ENCODE assay signal across 1 cellular context in the genomic region with DNA sequence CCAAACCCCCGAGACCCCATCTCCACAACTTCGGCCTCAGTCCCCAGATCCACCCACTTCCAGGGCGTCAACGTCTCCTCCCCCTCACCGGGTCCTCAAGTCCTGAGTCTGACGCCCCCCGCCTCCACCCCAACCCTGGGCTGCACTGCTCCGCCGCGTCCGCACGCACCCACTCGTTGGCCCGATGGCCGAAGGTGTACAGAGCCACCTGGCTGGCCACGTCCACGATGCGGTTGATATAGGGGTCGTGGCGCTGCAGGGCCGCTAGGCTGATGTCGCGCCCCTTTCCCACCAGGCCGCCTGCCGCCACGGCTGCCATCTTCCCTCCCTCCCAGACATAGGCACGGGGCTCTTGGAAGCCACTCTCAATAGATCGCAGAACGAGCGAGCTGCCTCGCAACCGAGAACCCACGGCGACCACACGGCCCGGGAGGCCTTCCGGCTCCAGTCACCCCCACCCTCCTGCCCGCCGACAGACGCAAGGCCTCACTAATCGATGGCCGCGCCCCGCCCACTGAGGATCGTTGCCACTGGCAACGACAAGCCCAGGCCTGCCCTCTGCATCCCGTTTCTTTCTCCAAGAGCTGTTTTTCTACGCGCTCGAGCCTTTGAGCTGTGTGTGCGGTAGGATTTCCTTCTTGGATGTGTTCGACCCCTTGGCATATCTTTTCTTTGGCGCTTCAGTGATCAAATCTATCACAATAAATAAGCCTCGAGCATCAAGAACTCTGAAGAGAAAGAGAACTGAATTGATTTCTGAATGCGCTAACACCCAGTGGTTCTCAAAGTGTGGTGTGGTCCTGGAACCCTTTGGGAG.
A peak's percentile ranks its signal among the peaks of the same experiment; 100 is the strongest.
TF ChIP-seq lines count a peak whose summit lies in the region.

A gene (minus strand): TSS at position 345 of the 817 bp plus-strand sequence. CDS start 26 bp downstream, at position 319.

TF ChIP-seq in K562, 482 proteins besides CTCF, POLR2A, EP300 and RAD21 (continued from another document):
- TF ChIP-seq, protein P1, sequence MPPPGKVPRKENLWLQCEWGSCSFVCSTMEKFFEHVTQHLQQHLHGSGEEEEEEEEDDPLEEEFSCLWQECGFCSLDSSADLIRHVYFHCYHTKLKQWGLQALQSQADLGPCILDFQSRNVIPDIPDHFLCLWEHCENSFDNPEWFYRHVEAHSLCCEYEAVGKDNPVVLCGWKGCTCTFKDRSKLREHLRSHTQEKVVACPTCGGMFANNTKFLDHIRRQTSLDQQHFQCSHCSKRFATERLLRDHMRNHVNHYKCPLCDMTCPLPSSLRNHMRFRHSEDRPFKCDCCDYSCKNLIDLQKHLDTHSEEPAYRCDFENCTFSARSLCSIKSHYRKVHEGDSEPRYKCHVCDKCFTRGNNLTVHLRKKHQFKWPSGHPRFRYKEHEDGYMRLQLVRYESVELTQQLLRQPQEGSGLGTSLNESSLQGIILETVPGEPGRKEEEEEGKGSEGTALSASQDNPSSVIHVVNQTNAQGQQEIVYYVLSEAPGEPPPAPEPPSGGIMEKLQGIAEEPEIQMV (tag; conservative IDR thresholded peaks at IDR 0.05; ENCODE audit: low read depth): no peak
- TF ChIP-seq, protein P2, sequence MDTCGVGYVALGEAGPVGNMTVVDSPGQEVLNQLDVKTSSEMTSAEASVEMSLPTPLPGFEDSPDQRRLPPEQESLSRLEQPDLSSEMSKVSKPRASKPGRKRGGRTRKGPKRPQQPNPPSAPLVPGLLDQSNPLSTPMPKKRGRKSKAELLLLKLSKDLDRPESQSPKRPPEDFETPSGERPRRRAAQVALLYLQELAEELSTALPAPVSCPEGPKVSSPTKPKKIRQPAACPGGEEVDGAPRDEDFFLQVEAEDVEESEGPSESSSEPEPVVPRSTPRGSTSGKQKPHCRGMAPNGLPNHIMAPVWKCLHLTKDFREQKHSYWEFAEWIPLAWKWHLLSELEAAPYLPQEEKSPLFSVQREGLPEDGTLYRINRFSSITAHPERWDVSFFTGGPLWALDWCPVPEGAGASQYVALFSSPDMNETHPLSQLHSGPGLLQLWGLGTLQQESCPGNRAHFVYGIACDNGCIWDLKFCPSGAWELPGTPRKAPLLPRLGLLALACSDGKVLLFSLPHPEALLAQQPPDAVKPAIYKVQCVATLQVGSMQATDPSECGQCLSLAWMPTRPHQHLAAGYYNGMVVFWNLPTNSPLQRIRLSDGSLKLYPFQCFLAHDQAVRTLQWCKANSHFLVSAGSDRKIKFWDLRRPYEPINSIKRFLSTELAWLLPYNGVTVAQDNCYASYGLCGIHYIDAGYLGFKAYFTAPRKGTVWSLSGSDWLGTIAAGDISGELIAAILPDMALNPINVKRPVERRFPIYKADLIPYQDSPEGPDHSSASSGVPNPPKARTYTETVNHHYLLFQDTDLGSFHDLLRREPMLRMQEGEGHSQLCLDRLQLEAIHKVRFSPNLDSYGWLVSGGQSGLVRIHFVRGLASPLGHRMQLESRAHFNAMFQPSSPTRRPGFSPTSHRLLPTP (IDR thresholded peaks at IDR 0.05; ENCODE audit: borderline replicate concordance, extremely low read depth, insufficient read length): no peak
- no peak for TF ChIP-seq CBFA2T2 (conservative IDR thresholded peaks at IDR 0.05)
- no peak for TF ChIP-seq TCFL5 (CRISPR knock-in tag; conservative IDR thresholded peaks at IDR 0.05)
- TF ChIP-seq, protein P3, sequence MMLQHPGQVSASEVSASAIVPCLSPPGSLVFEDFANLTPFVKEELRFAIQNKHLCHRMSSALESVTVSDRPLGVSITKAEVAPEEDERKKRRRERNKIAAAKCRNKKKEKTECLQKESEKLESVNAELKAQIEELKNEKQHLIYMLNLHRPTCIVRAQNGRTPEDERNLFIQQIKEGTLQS (IDR thresholded peaks at IDR 0.05): no peak
- TF ChIP-seq, protein P3 (CRISPR knock-in tag; conservative IDR thresholded peaks at IDR 0.05): no peak
- TF ChIP-seq, protein P4, sequence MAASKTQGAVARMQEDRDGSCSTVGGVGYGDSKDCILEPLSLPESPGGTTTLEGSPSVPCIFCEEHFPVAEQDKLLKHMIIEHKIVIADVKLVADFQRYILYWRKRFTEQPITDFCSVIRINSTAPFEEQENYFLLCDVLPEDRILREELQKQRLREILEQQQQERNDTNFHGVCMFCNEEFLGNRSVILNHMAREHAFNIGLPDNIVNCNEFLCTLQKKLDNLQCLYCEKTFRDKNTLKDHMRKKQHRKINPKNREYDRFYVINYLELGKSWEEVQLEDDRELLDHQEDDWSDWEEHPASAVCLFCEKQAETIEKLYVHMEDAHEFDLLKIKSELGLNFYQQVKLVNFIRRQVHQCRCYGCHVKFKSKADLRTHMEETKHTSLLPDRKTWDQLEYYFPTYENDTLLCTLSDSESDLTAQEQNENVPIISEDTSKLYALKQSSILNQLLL (CRISPR knock-in tag; IDR thresholded peaks at IDR 0.05; ENCODE audit: borderline replicate concordance): no peak
- TF ChIP-seq ZNF830 (CRISPR knock-in tag; IDR thresholded peaks at IDR 0.05): no peak
- no peak for TF ChIP-seq ETS2 (tag; IDR thresholded peaks at IDR 0.05; ENCODE audit: borderline replicate concordance, poor library complexity, severe bottlenecking)
- TF ChIP-seq, protein P5, sequence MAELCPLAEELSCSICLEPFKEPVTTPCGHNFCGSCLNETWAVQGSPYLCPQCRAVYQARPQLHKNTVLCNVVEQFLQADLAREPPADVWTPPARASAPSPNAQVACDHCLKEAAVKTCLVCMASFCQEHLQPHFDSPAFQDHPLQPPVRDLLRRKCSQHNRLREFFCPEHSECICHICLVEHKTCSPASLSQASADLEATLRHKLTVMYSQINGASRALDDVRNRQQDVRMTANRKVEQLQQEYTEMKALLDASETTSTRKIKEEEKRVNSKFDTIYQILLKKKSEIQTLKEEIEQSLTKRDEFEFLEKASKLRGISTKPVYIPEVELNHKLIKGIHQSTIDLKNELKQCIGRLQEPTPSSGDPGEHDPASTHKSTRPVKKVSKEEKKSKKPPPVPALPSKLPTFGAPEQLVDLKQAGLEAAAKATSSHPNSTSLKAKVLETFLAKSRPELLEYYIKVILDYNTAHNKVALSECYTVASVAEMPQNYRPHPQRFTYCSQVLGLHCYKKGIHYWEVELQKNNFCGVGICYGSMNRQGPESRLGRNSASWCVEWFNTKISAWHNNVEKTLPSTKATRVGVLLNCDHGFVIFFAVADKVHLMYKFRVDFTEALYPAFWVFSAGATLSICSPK (IDR thresholded peaks at IDR 0.05; ENCODE audit: borderline replicate concordance): no peak
- no peak for TF ChIP-seq GTF2F1 (IDR thresholded peaks at IDR 0.05; ENCODE audit: low read depth, low read length)
- no peak for TF ChIP-seq COPS2 (conservative IDR thresholded peaks at IDR 0.05)
- TF ChIP-seq, protein P6, sequence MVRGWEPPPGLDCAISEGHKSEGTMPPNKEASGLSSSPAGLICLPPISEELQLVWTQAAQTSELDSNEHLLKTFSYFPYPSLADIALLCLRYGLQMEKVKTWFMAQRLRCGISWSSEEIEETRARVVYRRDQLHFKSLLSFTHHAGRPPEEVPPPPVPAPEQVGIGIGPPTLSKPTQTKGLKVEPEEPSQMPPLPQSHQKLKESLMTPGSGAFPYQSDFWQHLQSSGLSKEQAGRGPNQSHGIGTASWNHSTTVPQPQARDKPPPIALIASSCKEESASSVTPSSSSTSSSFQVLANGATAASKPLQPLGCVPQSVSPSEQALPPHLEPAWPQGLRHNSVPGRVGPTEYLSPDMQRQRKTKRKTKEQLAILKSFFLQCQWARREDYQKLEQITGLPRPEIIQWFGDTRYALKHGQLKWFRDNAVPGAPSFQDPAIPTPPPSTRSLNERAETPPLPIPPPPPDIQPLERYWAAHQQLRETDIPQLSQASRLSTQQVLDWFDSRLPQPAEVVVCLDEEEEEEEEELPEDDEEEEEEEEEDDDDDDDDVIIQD (CRISPR knock-in tag; IDR thresholded peaks at IDR 0.05): no peak
- TF ChIP-seq, protein P7, sequence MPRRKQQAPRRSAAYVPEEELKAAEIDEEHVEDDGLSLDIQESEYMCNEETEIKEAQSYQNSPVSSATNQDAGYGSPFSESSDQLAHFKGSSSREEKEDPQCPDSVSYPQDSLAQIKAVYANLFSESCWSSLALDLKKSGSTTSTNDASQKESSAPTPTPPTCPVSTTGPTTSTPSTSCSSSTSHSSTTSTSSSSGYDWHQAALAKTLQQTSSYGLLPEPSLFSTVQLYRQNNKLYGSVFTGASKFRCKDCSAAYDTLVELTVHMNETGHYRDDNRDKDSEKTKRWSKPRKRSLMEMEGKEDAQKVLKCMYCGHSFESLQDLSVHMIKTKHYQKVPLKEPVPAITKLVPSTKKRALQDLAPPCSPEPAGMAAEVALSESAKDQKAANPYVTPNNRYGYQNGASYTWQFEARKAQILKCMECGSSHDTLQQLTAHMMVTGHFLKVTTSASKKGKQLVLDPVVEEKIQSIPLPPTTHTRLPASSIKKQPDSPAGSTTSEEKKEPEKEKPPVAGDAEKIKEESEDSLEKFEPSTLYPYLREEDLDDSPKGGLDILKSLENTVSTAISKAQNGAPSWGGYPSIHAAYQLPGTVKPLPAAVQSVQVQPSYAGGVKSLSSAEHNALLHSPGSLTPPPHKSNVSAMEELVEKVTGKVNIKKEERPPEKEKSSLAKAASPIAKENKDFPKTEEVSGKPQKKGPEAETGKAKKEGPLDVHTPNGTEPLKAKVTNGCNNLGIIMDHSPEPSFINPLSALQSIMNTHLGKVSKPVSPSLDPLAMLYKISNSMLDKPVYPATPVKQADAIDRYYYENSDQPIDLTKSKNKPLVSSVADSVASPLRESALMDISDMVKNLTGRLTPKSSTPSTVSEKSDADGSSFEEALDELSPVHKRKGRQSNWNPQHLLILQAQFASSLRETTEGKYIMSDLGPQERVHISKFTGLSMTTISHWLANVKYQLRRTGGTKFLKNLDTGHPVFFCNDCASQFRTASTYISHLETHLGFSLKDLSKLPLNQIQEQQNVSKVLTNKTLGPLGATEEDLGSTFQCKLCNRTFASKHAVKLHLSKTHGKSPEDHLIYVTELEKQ (CRISPR knock-in tag; IDR thresholded peaks at IDR 0.05): no peak
- TF ChIP-seq HMG20B (CRISPR knock-in tag; IDR thresholded peaks at IDR 0.05): no peak
- no peak for TF ChIP-seq ZKSCAN3 (CRISPR knock-in tag; IDR thresholded peaks at IDR 0.05)
- TF ChIP-seq, protein P8, sequence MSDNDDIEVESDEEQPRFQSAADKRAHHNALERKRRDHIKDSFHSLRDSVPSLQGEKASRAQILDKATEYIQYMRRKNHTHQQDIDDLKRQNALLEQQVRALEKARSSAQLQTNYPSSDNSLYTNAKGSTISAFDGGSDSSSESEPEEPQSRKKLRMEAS (CRISPR knock-in tag; IDR thresholded peaks at IDR 0.05): peak; percentile 76
- TF ChIP-seq HDAC3 (IDR thresholded peaks at IDR 0.05; ENCODE audit: borderline replicate concordance, partially characterized antibody): no peak
- TF ChIP-seq NUFIP1 (IDR thresholded peaks at IDR 0.05; ENCODE audit: partially characterized antibody): no peak
- TF ChIP-seq, protein P9, sequence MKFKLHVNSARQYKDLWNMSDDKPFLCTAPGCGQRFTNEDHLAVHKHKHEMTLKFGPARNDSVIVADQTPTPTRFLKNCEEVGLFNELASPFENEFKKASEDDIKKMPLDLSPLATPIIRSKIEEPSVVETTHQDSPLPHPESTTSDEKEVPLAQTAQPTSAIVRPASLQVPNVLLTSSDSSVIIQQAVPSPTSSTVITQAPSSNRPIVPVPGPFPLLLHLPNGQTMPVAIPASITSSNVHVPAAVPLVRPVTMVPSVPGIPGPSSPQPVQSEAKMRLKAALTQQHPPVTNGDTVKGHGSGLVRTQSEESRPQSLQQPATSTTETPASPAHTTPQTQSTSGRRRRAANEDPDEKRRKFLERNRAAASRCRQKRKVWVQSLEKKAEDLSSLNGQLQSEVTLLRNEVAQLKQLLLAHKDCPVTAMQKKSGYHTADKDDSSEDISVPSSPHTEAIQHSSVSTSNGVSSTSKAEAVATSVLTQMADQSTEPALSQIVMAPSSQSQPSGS (CRISPR knock-in tag; IDR thresholded peaks at IDR 0.05): no peak
- TF ChIP-seq MCM2 (IDR thresholded peaks at IDR 0.05; ENCODE audit: low read depth): no peak
- no peak for TF ChIP-seq ZSCAN32 (CRISPR knock-in tag; IDR thresholded peaks at IDR 0.05)
- TF ChIP-seq PTRF (tag; IDR thresholded peaks at IDR 0.05): no peak
- TF ChIP-seq KDM5B (IDR thresholded peaks at IDR 0.05; ENCODE audit: insufficient replicate concordance, low read depth, low read length): peak; percentile 67
- peak; percentile 61; the same call in 1 of the 2 replicates for TF ChIP-seq TARDBP (IDR thresholded peaks at IDR 0.05)
- peak; percentile 90 for TF ChIP-seq NFRKB (IDR thresholded peaks at IDR 0.05; ENCODE audit: low read depth)
- no peak for TF ChIP-seq ZSCAN29 (IDR thresholded peaks at IDR 0.05)
- no peak for TF ChIP-seq ILK (tag; IDR thresholded peaks at IDR 0.05; ENCODE audit: borderline replicate concordance, low read depth)
- no peak for TF ChIP-seq ZNF695 (CRISPR knock-in tag; IDR thresholded peaks at IDR 0.05)
- peak; percentile 68 for TF ChIP-seq TAF7 (tag; IDR thresholded peaks at IDR 0.05)
- no peak for TF ChIP-seq NR2C1 (IDR thresholded peaks at IDR 0.05)
- TF ChIP-seq NR2C1 (tag; IDR thresholded peaks at IDR 0.05): no peak
- no peak for TF ChIP-seq ZNF77 (CRISPR knock-in tag; IDR thresholded peaks at IDR 0.05)
- TF ChIP-seq EP400 (IDR thresholded peaks at IDR 0.05): peak; percentile 71
- TF ChIP-seq MCM5 (IDR thresholded peaks at IDR 0.05; ENCODE audit: low read depth): no peak
- no peak for TF ChIP-seq RFX7 (CRISPR knock-in tag; IDR thresholded peaks at IDR 0.05)
- TF ChIP-seq TRIM24 (IDR thresholded peaks at IDR 0.05): peak in 1 of 2 experiments; percentile 43; a peak in 2 of 4 replicates
- TF ChIP-seq ZNF699 (CRISPR knock-in tag; IDR thresholded peaks at IDR 0.05; ENCODE audit: insufficient replicate concordance): no peak
- TF ChIP-seq MAFG (tag; conservative IDR thresholded peaks at IDR 0.05): no peak
- no peak for TF ChIP-seq RBM17 (IDR thresholded peaks at IDR 0.05; ENCODE audit: borderline replicate concordance, low read depth, low read length)
- TF ChIP-seq IRF2 (CRISPR knock-in tag; IDR thresholded peaks at IDR 0.05): no peak
- no peak for TF ChIP-seq ZFPM2 (CRISPR knock-in tag; IDR thresholded peaks at IDR 0.05)
- no peak for TF ChIP-seq ZKSCAN8 (CRISPR knock-in tag; IDR thresholded peaks at IDR 0.05)
- TF ChIP-seq ZNF57 (CRISPR knock-in tag; IDR thresholded peaks at IDR 0.05): no peak
- TF ChIP-seq RBFOX2 (IDR thresholded peaks at IDR 0.05; ENCODE audit: low read depth, low read length): peak; percentile 88
TF ChIP-seq in K562: peak in this region for 100.
